Comparison of ENCODE assay signal across 1 cellular context in the genomic region with DNA sequence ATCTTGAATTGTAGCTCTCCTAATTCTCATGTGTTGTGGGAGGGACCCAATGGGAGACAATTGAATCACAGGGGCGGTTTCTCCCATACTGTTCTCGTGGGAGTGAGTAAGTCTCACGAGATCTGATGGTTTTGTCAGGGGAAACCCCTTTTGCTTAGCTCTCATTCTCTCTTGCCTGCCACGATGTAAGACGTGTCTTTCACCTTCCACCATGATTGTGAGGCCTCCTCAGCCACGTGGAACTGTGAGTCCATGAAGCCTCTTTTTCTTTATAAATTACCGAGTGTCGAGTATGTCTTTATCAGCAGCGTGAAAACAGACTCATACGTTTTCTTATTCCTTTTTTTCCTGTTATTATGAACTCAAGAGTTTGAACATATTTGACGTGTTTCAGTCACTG.
TF ChIP-seq lines count a peak whose summit lies in the region.

No MANE protein-coding gene starts in this region.

TF ChIP-seq in HepG2, 621 proteins besides CTCF, POLR2A, EP300 and RAD21 (continued from another document):
- no peak for TF ChIP-seq DMAP1 (CRISPR knock-in tag; IDR thresholded peaks at IDR 0.05)
- TF ChIP-seq SALL2 (CRISPR knock-in tag; IDR thresholded peaks at IDR 0.05), result no peak
- no peak for TF ChIP-seq FLYWCH1 (CRISPR knock-in tag; IDR thresholded peaks at IDR 0.05)
- TF ChIP-seq SKI (IDR thresholded peaks at IDR 0.05; ENCODE audit: partially characterized antibody), result no peak
- no peak for TF ChIP-seq ZGPAT (CRISPR knock-in tag; IDR thresholded peaks at IDR 0.05)
- no peak for TF ChIP-seq HES4 (CRISPR knock-in tag; IDR thresholded peaks at IDR 0.05; ENCODE audit: borderline replicate concordance)
- TF ChIP-seq MLX (CRISPR knock-in tag; IDR thresholded peaks at IDR 0.05), result no peak
- no peak for TF ChIP-seq TMF1 (CRISPR knock-in tag; IDR thresholded peaks at IDR 0.05; ENCODE audit: low read depth)
- TF ChIP-seq, protein P1, sequence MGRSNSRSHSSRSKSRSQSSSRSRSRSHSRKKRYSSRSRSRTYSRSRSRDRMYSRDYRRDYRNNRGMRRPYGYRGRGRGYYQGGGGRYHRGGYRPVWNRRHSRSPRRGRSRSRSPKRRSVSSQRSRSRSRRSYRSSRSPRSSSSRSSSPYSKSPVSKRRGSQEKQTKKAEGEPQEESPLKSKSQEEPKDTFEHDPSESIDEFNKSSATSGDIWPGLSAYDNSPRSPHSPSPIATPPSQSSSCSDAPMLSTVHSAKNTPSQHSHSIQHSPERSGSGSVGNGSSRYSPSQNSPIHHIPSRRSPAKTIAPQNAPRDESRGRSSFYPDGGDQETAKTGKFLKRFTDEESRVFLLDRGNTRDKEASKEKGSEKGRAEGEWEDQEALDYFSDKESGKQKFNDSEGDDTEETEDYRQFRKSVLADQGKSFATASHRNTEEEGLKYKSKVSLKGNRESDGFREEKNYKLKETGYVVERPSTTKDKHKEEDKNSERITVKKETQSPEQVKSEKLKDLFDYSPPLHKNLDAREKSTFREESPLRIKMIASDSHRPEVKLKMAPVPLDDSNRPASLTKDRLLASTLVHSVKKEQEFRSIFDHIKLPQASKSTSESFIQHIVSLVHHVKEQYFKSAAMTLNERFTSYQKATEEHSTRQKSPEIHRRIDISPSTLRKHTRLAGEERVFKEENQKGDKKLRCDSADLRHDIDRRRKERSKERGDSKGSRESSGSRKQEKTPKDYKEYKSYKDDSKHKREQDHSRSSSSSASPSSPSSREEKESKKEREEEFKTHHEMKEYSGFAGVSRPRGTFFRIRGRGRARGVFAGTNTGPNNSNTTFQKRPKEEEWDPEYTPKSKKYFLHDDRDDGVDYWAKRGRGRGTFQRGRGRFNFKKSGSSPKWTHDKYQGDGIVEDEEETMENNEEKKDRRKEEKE (IDR thresholded peaks at IDR 0.05), result no peak
- TF ChIP-seq, protein P2, sequence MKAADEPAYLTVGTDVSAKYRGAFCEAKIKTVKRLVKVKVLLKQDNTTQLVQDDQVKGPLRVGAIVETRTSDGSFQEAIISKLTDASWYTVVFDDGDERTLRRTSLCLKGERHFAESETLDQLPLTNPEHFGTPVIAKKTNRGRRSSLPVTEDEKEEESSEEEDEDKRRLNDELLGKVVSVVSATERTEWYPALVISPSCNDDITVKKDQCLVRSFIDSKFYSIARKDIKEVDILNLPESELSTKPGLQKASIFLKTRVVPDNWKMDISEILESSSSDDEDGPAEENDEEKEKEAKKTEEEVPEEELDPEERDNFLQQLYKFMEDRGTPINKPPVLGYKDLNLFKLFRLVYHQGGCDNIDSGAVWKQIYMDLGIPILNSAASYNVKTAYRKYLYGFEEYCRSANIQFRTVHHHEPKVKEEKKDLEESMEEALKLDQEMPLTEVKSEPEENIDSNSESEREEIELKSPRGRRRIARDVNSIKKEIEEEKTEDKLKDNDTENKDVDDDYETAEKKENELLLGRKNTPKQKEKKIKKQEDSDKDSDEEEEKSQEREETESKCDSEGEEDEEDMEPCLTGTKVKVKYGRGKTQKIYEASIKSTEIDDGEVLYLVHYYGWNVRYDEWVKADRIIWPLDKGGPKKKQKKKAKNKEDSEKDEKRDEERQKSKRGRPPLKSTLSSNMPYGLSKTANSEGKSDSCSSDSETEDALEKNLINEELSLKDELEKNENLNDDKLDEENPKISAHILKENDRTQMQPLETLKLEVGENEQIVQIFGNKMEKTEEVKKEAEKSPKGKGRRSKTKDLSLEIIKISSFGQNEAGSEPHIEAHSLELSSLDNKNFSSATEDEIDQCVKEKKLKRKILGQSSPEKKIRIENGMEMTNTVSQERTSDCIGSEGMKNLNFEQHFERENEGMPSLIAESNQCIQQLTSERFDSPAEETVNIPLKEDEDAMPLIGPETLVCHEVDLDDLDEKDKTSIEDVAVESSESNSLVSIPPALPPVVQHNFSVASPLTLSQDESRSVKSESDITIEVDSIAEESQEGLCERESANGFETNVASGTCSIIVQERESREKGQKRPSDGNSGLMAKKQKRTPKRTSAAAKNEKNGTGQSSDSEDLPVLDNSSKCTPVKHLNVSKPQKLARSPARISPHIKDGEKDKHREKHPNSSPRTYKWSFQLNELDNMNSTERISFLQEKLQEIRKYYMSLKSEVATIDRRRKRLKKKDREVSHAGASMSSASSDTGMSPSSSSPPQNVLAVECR (CRISPR knock-in tag; IDR thresholded peaks at IDR 0.05; ENCODE audit: borderline replicate concordance), result no peak
- no peak for TF ChIP-seq SMAD1 (CRISPR knock-in tag; IDR thresholded peaks at IDR 0.05; ENCODE audit: borderline replicate concordance, low read depth)
- no peak for TF ChIP-seq MXI1 (IDR thresholded peaks at IDR 0.05; ENCODE audit: borderline replicate concordance, low read depth, low read length)
- no peak for TF ChIP-seq HNRNPH1 (optimal IDR thresholded peaks at IDR 0.05; ENCODE audit: low read depth, low read length)
- TF ChIP-seq FOSL1 (CRISPR knock-in tag; IDR thresholded peaks at IDR 0.05; ENCODE audit: borderline replicate concordance), result no peak
- TF ChIP-seq FUBP1 (CRISPR knock-in tag; IDR thresholded peaks at IDR 0.05; ENCODE audit: borderline replicate concordance), result no peak
- no peak for TF ChIP-seq ELK4 (CRISPR knock-in tag; IDR thresholded peaks at IDR 0.05; ENCODE audit: borderline replicate concordance)
